8 cellular contexts compared by ENCODE assay signal in genomic region chr20:35776513-35777101, GRCh38. TPM values are rescaled to one million over a fixed set of nuclear protein-coding genes. Genes with fewer than 3 reads are reported as not detected.
DNase-seq lines count a peak whose midpoint lies in the region; ATAC-seq and TF ChIP-seq lines count a peak whose summit lies in the region.

No MANE protein-coding gene starts in this region.

- no peak overlapping the region for H3K4me2 ChIP-seq in DND-41 (ENCODE audit: insufficient read depth, low read length)

- H2AFZ ChIP-seq in DND-41 (ENCODE audit: low read depth, low read length): no peak overlapping the region

- H3K9me3 Mint-ChIP-seq in effector memory CD8-positive, alpha-beta T cell: no peaks in the 10 kb centered on the region

- H3K27me3 ChIP-seq in DND-41 (ENCODE audit: insufficient read depth, low read length, poor library complexity): no peaks in the 10 kb centered on the region

- TF ChIP-seq CTCF in DND-41 (IDR thresholded peaks at IDR 0.05; ENCODE audit: borderline replicate concordance, extremely low read depth, low read length, poor library complexity, severe bottlenecking) (no peak), omental fat pad (IDR thresholded peaks at IDR 0.05) (no peak)

- no peak overlapping the region for H3K4me3 ChIP-seq in DND-41 (ENCODE audit: low read depth in 1 of 2, low read length in 2 of 2)

- peak overlapping the region; percentile 88 to 95 for H3K27ac Mint-ChIP-seq in effector memory CD8-positive, alpha-beta T cell

- DNase-seq in DND-41 (no peak), NCI-H510A treated with DMSO at 0.1 percent for 48 hours (lab: John Stamatoyannopoulos, UW) (peak; percentile 66), omental fat pad (ENCODE audit: low spot score) (peak; percentile 43), left lobe of liver (ENCODE audit: low spot score) (no peak), SKM-1 treated with dmso at 0.1 percent for 144 hours (lab: John Stamatoyannopoulos, UW; ENCODE audit: unreplicated experiment) (no peak)
- no peak for DNase-seq in effector memory CD8-positive, alpha-beta T cell
- no peak for DNase-seq in activated CD4-positive, CD25-positive, alpha-beta regulatory T cell treated with anti-CD3 and anti-CD28 coated beads, Interleukin-2, amount 50 U/mL, for 72 hours

- H3K4me1 Mint-ChIP-seq in effector memory CD8-positive, alpha-beta T cell (ENCODE audit: low read depth in 2 of 2): peaks cover 39 to 43% of the 10 kb centered on the region in 2 donors

- H3K4me3 Mint-ChIP-seq in effector memory CD8-positive, alpha-beta T cell: peak overlapping the region; percentile 3 to 53

- no peak overlapping the region for H3K9ac ChIP-seq in DND-41 (ENCODE audit: low read depth, low read length)

- H3K27me3 Mint-ChIP-seq in effector memory CD8-positive, alpha-beta T cell: no peaks in the 10 kb centered on the region

- H4K20me1 ChIP-seq in DND-41 (ENCODE audit: insufficient read depth, low read length): peaks cover 49% of the 10 kb centered on the region

- peaks cover 92% of the 10 kb centered on the region for H3K79me2 ChIP-seq in DND-41 (ENCODE audit: insufficient read depth, low read length)

- peaks cover 74% of the 10 kb centered on the region for H3K36me3 Mint-ChIP-seq in effector memory CD8-positive, alpha-beta T cell (ENCODE audit: insufficient read depth)

- H3K27ac ChIP-seq in DND-41 (ENCODE audit: low read length): 0 out of 2 replicates have a peak overlapping the region, but pooled peaks have one; percentile 9

- no peak for ATAC-seq in DND-41 (ENCODE audit: insufficient read depth, low read depth)
- ATAC-seq in effector memory CD8-positive, alpha-beta T cell (replicated peaks): no peak
- ATAC-seq in omental fat pad (ENCODE audit: low FRiP score): no peak
- no peak for ATAC-seq in left lobe of liver
- no peak for ATAC-seq in GM19351 (IDR thresholded peaks at IDR 0.05; ENCODE audit: unreplicated experiment)

- H3K4me1 ChIP-seq in DND-41 (ENCODE audit: insufficient read depth, low read length): peaks cover 35% of the 10 kb centered on the region

- no peaks in the 10 kb centered on the region for H3K9me3 ChIP-seq in DND-41 (ENCODE audit: insufficient read depth, low read length, severe bottlenecking)

- H3K36me3 ChIP-seq in DND-41 (ENCODE audit: insufficient read depth, low read length): peaks cover 39% of the 10 kb centered on the region

RNA-seq across cellular contexts. Expression of gene PHF20, which starts 4.8 kb away (rescaled TPM):
- total RNA-seq in omental fat pad: 10 to 100 TPM; 51.0 to 71.7 (median 54.8) TPM
- 11.4 TPM for total RNA-seq in left lobe of liver

RNA-seq across cellular contexts. Expression of gene RBM39, which starts 34.5 kb away (rescaled TPM):
- 100 to 1,000 TPM; 231 to 462 (median 427) TPM for total RNA-seq in omental fat pad
- total RNA-seq in left lobe of liver: 102 TPM

Comparison
In these comparisons a context has a peak if more than half of its experiments do, and no peak if none do; other contexts are left out.
1. DNase-seq: peak in NCI-H510A treated with DMSO at 0.1 percent for 48 hours (single experiment) and omental fat pad (single experiment); none in DND-41 (single experiment), effector memory CD8-positive, alpha-beta T cell (0 of 3), left lobe of liver (single experiment), activated CD4-positive, CD25-positive, alpha-beta regulatory T cell treated with anti-CD3 and anti-CD28 coated beads, Interleukin-2, amount 50 U/mL, for 72 hours (single experiment) and SKM-1 treated with dmso at 0.1 percent for 144 hours (single experiment).